Comparison of ENCODE assay signal across 21 cellular contexts in genomic region chr2:72141032-72141645, GRCh38. TPM values are rescaled to one million over a fixed set of nuclear protein-coding genes. Genes with fewer than 3 reads are reported as not detected.
A peak's percentile ranks its signal among the peaks of the same experiment; 100 is the strongest.
DNase-seq lines count a peak whose midpoint lies in the region; ATAC-seq and TF ChIP-seq lines count a peak whose summit lies in the region.
"Had no signal": no experiment of that assay in that cellular context is flagged by ENCODE, and none has a peak within 500 bp of the region (broad histone marks: within the 10 kb centered on the region; RNA-seq: fewer than 3 reads in every experiment).

No MANE protein-coding gene starts in this region.

- H3K9me3 Mint-ChIP-seq in chondrocyte (ENCODE audit: low read depth) (no peaks in the 10 kb centered on the region), mesothelial cell of epicardium (no peaks in the 10 kb centered on the region), type B pancreatic cell (no peaks in the 10 kb centered on the region)
- H3K9me3 Mint-ChIP-seq: activated CD4-positive, alpha-beta T cell treated with anti-CD3 and anti-CD28 coated beads, Interleukin-2, amount 10 ng/mL, durations not matched to agents 7 days and 5 days; stimulated activated naive CD8-positive, alpha-beta T cell treated with anti-CD3 and anti-CD28 coated beads, Interleukin-15, Interleukin-2, amounts not matched to agents 100 ng/mL and 50 ng/mL, for 24 hours had no signal

- no peak overlapping the region for H3K27ac Mint-ChIP-seq in chondrocyte (ENCODE audit: unreplicated experiment)
- H3K27ac Mint-ChIP-seq in mesothelial cell of epicardium = peak overlapping the region; percentile 98
- H3K27ac Mint-ChIP-seq in type B pancreatic cell = no peak overlapping the region
- H3K27ac Mint-ChIP-seq: activated CD4-positive, alpha-beta T cell treated with anti-CD3 and anti-CD28 coated beads, Interleukin-2, amount 10 ng/mL, durations not matched to agents 7 days and 5 days; CD4-positive, CD25-positive, alpha-beta regulatory T cell; stimulated activated naive CD8-positive, alpha-beta T cell treated with anti-CD3 and anti-CD28 coated beads, Interleukin-15, Interleukin-2, amounts not matched to agents 100 ng/mL and 50 ng/mL, for 24 hours had no signal

- H3K4me1 Mint-ChIP-seq in chondrocyte (ENCODE audit: low read depth) (peaks cover 33% of the 10 kb centered on the region), mesothelial cell of epicardium (peaks cover 66% of the 10 kb centered on the region), type B pancreatic cell (ENCODE audit: unreplicated experiment) (peaks cover 8% of the 10 kb centered on the region)

- H3K27ac ChIP-seq in heart left ventricle = no peak overlapping the region
- H3K27ac ChIP-seq: adrenal gland, breast epithelium, tibial artery had no signal

- 94 to 99% (median 97%) methylated on average over 4 to 5 of the region's 5 CpGs for WGBS in heart left ventricle, 4 donors

- TF ChIP-seq POLR2A in heart left ventricle (IDR thresholded peaks at IDR 0.05) = no peak

- TF ChIP-seq CTCF in heart left ventricle (IDR thresholded peaks at IDR 0.05) = no peak
- TF ChIP-seq CTCF in chondrocyte (IDR thresholded peaks at IDR 0.05) = no peak
- TF ChIP-seq CTCF in mesothelial cell of epicardium (IDR thresholded peaks at IDR 0.05; ENCODE audit: unreplicated experiment) = no peak
- no peak for TF ChIP-seq CTCF in type B pancreatic cell (conservative IDR thresholded peaks at IDR 0.05)

- H3K4me3 Mint-ChIP-seq in chondrocyte (ENCODE audit: unreplicated experiment) = no peak overlapping the region
- peak overlapping the region; percentile 95 for H3K4me3 Mint-ChIP-seq in mesothelial cell of epicardium
- no peak overlapping the region for H3K4me3 Mint-ChIP-seq in type B pancreatic cell
- H3K4me3 Mint-ChIP-seq: activated CD4-positive, alpha-beta T cell treated with anti-CD3 and anti-CD28 coated beads, Interleukin-2, amount 10 ng/mL, durations not matched to agents 7 days and 5 days; CD4-positive, CD25-positive, alpha-beta regulatory T cell; stimulated activated naive CD8-positive, alpha-beta T cell treated with anti-CD3 and anti-CD28 coated beads, Interleukin-15, Interleukin-2, amounts not matched to agents 100 ng/mL and 50 ng/mL, for 24 hours had no signal

- intact Hi-C loops in heart left ventricle (cut with DNase I) = loop anchor here in 3 of 10 donors (5.0 to 10.0 kb wide), 3 partner anchors 526 to 604 kb away; no protein-coding TSS in a partner anchor
- intact Hi-C loops in left cardiac atrium (cut with DNase I) = no loop called here

- H3K36me3 ChIP-seq in heart left ventricle = no peaks in the 10 kb centered on the region
- H3K36me3 ChIP-seq: adrenal gland, breast epithelium, HAP-1, tibial artery had no signal

- peaks cover 10% of the 10 kb centered on the region for H3K27me3 Mint-ChIP-seq in chondrocyte (ENCODE audit: low read depth)
- no peaks in the 10 kb centered on the region for H3K27me3 Mint-ChIP-seq in mesothelial cell of epicardium (ENCODE audit: low read depth)
- H3K27me3 Mint-ChIP-seq in type B pancreatic cell = peaks cover 34% of the 10 kb centered on the region

- peaks cover 0 to 40% (median 13%) of the 10 kb centered on the region in 9 donors for H3K27me3 ChIP-seq in heart left ventricle

- no peaks in the 10 kb centered on the region for H3K9me3 ChIP-seq in heart left ventricle
- H3K9me3 ChIP-seq: adrenal gland, breast epithelium, HAP-1, tibial artery had no signal

- DNase-seq in heart left ventricle = peak in 4 of 5 donors; percentile 8 to 49 (median 12)
- DNase-seq in left cardiac atrium = no peak
- DNase-seq in chondrocyte (ENCODE audit: low spot score) = peak; percentile 74
- DNase-seq in mesothelial cell of epicardium (ENCODE audit: low spot score in 2 of 2, unreplicated experiment in 2 of 2) = no peak
- peak; percentile 64 for DNase-seq in type B pancreatic cell (ENCODE audit: extremely low spot score, unreplicated experiment)
- DNase-seq in NCI-H446 treated with DMSO at 0.1 percent for 48 hours (lab: John Stamatoyannopoulos, UW) = no peak
- no peak for DNase-seq in hippocampal formation (lab: John Stamatoyannopoulos, UW)
- DNase-seq: activated CD4-positive, alpha-beta T cell treated with anti-CD3 and anti-CD28 coated beads, Interleukin-2, amount 10 ng/mL, durations not matched to agents 7 days and 5 days; activated gamma-delta T cell treated with Interleukin-2 at 50 U/mL for 16 hours; CD4-positive, CD25-positive, alpha-beta regulatory T cell; mammary epithelial cell; NCI-H1436 treated with DMSO at 0.1 percent for 48 hours; NCI-H524 had no signal

- no peaks in the 10 kb centered on the region for H3K36me3 Mint-ChIP-seq in chondrocyte (ENCODE audit: low read depth)
- H3K36me3 Mint-ChIP-seq in mesothelial cell of epicardium = peaks cover 38% of the 10 kb centered on the region
- H3K36me3 Mint-ChIP-seq in type B pancreatic cell = no peaks in the 10 kb centered on the region
- H3K36me3 Mint-ChIP-seq: CD4-positive, CD25-positive, alpha-beta regulatory T cell had no signal

- H3K4me3 ChIP-seq in heart left ventricle = no peak overlapping the region
- H3K4me3 ChIP-seq: adrenal gland, breast epithelium, HAP-1, tibial artery had no signal

- peaks cover 7 to 63% (median 49%) of the 10 kb centered on the region in 12 donors for H3K4me1 ChIP-seq in heart left ventricle

- ATAC-seq in heart left ventricle = no peak
- no peak for ATAC-seq in left cardiac atrium
- no peak for ATAC-seq in GM18867 (IDR thresholded peaks at IDR 0.05; ENCODE audit: unreplicated experiment)
- ATAC-seq: Panc1 had no signal

RNA-seq across cellular contexts. Expression of gene CYP26B1, which starts 6.5 kb away (rescaled TPM):
- total RNA-seq in heart left ventricle (1 to 10 TPM; 1.1 to 5.9 (median 2.1) TPM), left cardiac atrium (10 to 100 TPM in 1 of 2 donors, 1 to 10 TPM in 1; 8.5 to 21.0 TPM), chondrocyte (2.7 to 4.9 TPM (median 4.7 TPM) in 3 replicates), mesothelial cell of epicardium (1,290 to 1,322 TPM (median 1,292 TPM) in 3 replicates), type B pancreatic cell (ENCODE audit: low replicate concordance) (5.4 and 23.6 TPM in 2 replicates)
- polyA plus RNA-seq in heart left ventricle = 1 to 10 TPM in 1 of 2 donors, under 1 TPM in 1; 0.76 to 4.2 TPM
- total RNA-seq: activated CD4-positive, alpha-beta T cell treated with anti-CD3 and anti-CD28 coated beads, Interleukin-2, amount 10 ng/mL, durations not matched to agents 7 days and 5 days; CD4-positive, CD25-positive, alpha-beta regulatory T cell; T-helper 2 cell treated with Interferon-gamma antibody and Interleukin-4, amounts not matched to agents 100 ng/mL and 5 ng/mL, for 36 hours had no signal
- polyA plus RNA-seq: CD4-positive, CD25-positive, alpha-beta regulatory T cell had no signal

Comparison
In these comparisons a context has a peak if more than half of its experiments do, and no peak if none do; other contexts are left out.
1. DNase-seq: peak in heart left ventricle (4 of 5), chondrocyte (single experiment) and type B pancreatic cell (single experiment); none in left cardiac atrium (single experiment), mesothelial cell of epicardium (0 of 2), NCI-H446 treated with DMSO at 0.1 percent for 48 hours (single experiment) and hippocampal formation (0 of 2).
2. RNA of gene CYP26B1, which starts 6.5 kb away (total RNA-seq): 1,290 to 1,322 TPM in mesothelial cell of epicardium; 5.4 to 23.6 TPM in type B pancreatic cell, 8.5 to 21.0 TPM in left cardiac atrium, 2.7 to 4.9 TPM in chondrocyte and 1.1 to 5.9 TPM in heart left ventricle; every median in the first group is over 10 times any median in the second.